Comparison of ENCODE assay signal across 1 cellular context in the genomic region with DNA sequence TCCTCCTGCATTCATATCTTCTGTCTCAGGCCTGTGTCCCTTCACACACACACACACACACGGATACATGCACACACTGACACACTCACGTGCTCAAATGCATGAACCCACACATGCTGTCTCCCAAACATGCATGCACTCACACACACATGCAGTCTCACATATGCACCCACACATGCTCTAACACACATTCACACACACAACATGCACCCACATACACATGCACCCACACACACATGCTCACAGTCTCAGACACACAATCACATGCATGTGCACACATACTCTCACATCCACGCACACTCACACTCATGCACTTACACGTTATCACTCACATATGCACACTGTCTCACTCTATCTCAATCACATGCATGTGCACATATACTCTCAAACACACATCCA.
TF ChIP-seq lines count a peak whose summit lies in the region.

No MANE protein-coding gene starts in this region.

TF ChIP-seq in HepG2, 621 proteins besides CTCF, POLR2A, EP300 and RAD21 (continued from another document):
- TF ChIP-seq FOXP1 (IDR thresholded peaks at IDR 0.05), result 0 out of 2 replicates have a peak, but pooled peaks have one; percentile 26
- TF ChIP-seq FOXP1 (CRISPR knock-in tag; IDR thresholded peaks at IDR 0.05), result no peak
- TF ChIP-seq, protein P1, sequence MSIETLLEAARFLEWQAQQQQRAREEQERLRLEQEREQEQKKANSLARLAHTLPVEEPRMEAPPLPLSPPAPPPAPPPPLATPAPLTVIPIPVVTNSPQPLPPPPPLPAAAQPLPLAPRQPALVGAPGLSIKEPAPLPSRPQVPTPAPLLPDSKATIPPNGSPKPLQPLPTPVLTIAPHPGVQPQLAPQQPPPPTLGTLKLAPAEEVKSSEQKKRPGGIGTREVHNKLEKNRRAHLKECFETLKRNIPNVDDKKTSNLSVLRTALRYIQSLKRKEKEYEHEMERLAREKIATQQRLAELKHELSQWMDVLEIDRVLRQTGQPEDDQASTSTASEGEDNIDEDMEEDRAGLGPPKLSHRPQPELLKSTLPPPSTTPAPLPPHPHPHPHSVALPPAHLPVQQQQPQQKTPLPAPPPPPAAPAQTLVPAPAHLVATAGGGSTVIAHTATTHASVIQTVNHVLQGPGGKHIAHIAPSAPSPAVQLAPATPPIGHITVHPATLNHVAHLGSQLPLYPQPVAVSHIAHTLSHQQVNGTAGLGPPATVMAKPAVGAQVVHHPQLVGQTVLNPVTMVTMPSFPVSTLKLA (IDR thresholded peaks at IDR 0.05), result peak; percentile 82
